Comparison of ENCODE assay signal across 10 cellular contexts in the genomic region with DNA sequence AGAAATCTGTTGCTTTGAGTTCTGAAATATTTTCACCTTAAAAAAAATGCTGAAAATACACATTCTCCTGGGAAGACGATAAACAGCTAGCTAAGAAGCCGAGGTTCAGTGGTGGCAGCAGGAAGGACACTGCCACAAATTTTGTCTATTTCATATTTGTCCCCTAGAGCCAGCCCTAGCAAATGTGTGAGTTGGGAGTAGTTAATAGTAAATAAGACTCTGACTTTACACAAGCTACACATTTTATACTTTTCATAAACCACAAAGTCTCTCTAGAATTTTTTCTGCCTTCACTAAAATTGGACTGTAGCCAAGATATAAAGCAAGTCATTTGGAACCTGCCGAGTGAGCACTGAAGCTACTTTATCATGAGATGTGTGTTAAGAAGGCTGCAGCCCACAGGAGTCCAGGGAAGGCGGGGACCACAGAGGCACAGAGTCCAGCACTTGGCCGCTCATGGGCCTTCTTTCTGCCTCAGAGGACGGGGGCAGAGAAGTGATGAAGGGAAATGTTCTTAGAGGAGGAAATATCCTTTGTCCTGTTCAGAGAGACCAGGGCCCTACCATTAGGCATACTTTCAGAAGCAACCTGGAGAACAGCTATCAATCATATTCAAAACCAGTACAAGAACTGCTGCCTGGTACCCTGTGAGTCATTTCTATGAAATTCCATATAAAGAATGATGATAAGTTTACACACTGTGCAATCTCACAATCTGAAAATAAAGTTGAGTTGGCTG.
DNase-seq lines count a peak whose midpoint lies in the region; ATAC-seq and TF ChIP-seq lines count a peak whose summit lies in the region.
"Had no signal": no experiment of that assay in that cellular context is flagged by ENCODE, and none has a peak within 500 bp of the region (broad histone marks: within the 10 kb centered on the region; RNA-seq: fewer than 3 reads in every experiment).

No MANE protein-coding gene starts in this region.

- H2AFZ ChIP-seq in fibroblast of lung (ENCODE audit: low read length), result no peak overlapping the region

- CTCF ChIA-PET in CD4-positive, alpha-beta T cell (lab: Charles Lee), result interaction anchor here (0.5 to 2.0 kb wide), 4 partner anchors 9 to 356 kb away, joined by 3 to 7 read pairs (median 4); no protein-coding TSS in a partner anchor

- H3K27me3 Mint-ChIP-seq in CD4-positive, alpha-beta T cell, result no peaks in the 10 kb centered on the region

- H3K27ac Mint-ChIP-seq in CD4-positive, alpha-beta T cell, result peak overlapping the region; percentile 57

- POLR2A ChIA-PET in CD4-positive, alpha-beta T cell (lab: Charles Lee), result interaction anchor here (0.6 to 1.9 kb wide), 6 partner anchors 10 to 56 kb away, joined by 3 to 12 read pairs (median 3); no protein-coding TSS in a partner anchor

- intact Hi-C loops in CD4-positive, alpha-beta T cell (cut with DNase I, micrococcal nuclease), result no loop called here
- intact Hi-C loops in left ventricle myocardium superior (cut with micrococcal nuclease), result no loop called here

- no peaks in the 10 kb centered on the region for H4K20me1 ChIP-seq in fibroblast of lung (ENCODE audit: control insufficient read depth, extremely low read depth, insufficient read depth, low read length)

- no peaks in the 10 kb centered on the region for H3K36me3 Mint-ChIP-seq in CD4-positive, alpha-beta T cell (ENCODE audit: low read depth)

- H3K4me3 ChIP-seq in RWPE2 (ENCODE audit: severe bottlenecking), result no peak overlapping the region
- H3K4me3 ChIP-seq in fibroblast of lung (replicated peaks in 1 of 4; ENCODE audit: control extremely low read depth in 1 of 4, insufficient read depth in 1 of 4, low read depth in 3 of 4, low read length in 4 of 4), result no peak overlapping the region
- H3K4me3 ChIP-seq: skin epidermis had no signal

- H3K4me1 Mint-ChIP-seq in CD4-positive, alpha-beta T cell (ENCODE audit: low read depth), result peaks cover 24% of the 10 kb centered on the region

- TF ChIP-seq CTCF in CD4-positive, alpha-beta T cell (IDR thresholded peaks at IDR 0.05), result no peak
- no peak for TF ChIP-seq CTCF in RWPE2 (IDR thresholded peaks at IDR 0.05; ENCODE audit: poor library complexity, severe bottlenecking)
- no peak for TF ChIP-seq CTCF in fibroblast of lung (conservative IDR thresholded peaks at IDR 0.05 in 1 of 2, IDR thresholded peaks at IDR 0.05 in 1 of 2; ENCODE audit: low read depth in 1 of 2, low read length in 2 of 2)

- no peak overlapping the region for H3K4me2 ChIP-seq in fibroblast of lung (ENCODE audit: extremely low read depth, insufficient read depth, low read length)

- no peaks in the 10 kb centered on the region for H3K27me3 ChIP-seq in CD4-positive, alpha-beta T cell (ENCODE audit: control insufficient read depth, insufficient read depth, low read length)
- H3K27me3 ChIP-seq in RWPE2 (ENCODE audit: insufficient read depth, poor library complexity, severe bottlenecking) (no peaks in the 10 kb centered on the region), fibroblast of lung (ENCODE audit: control insufficient read depth, insufficient read depth, low read length) (no peaks in the 10 kb centered on the region)

- no peaks in the 10 kb centered on the region for H3K79me2 ChIP-seq in fibroblast of lung (ENCODE audit: control insufficient read depth, insufficient read depth, low read length)

- H3K4me3 Mint-ChIP-seq in CD4-positive, alpha-beta T cell, result no peak overlapping the region

- H3K27ac ChIP-seq in CD4-positive, alpha-beta T cell (ENCODE audit: low read depth, low read length), result no peak overlapping the region
- H3K27ac ChIP-seq in RWPE2 (ENCODE audit: poor library complexity, severe bottlenecking) (peak overlapping the region; percentile 65), fibroblast of lung (ENCODE audit: insufficient read depth, low read length) (no peak overlapping the region)

- H3K4me1 ChIP-seq in RWPE2 (ENCODE audit: insufficient read depth, poor library complexity, severe bottlenecking) (peaks cover 27% of the 10 kb centered on the region), fibroblast of lung (ENCODE audit: control insufficient read depth, extremely low read depth, insufficient read depth, low read length) (peaks cover 10% of the 10 kb centered on the region)

- no peaks in the 10 kb centered on the region for H3K9me3 Mint-ChIP-seq in CD4-positive, alpha-beta T cell

- peak; percentile 21 for DNase-seq in A172 (ENCODE audit: low spot score)
- DNase-seq in CD4-positive, alpha-beta T cell, result no peak
- DNase-seq in RWPE2 (ENCODE audit: low spot score), result no peak
- DNase-seq in fibroblast of lung (ENCODE audit: low read depth in 2 of 2), result peak; percentile 51 to 64
- DNase-seq in activated gamma-delta T cell treated with Interleukin-2 at 50 U/mL for 16 hours, result no peak
- no peak for DNase-seq in NCI-H82 (lab: John Stamatoyannopoulos, UW)
- DNase-seq in left ventricle myocardium superior, result no peak
- DNase-seq: Karpas-422 had no signal

- H3K9ac ChIP-seq in fibroblast of lung (ENCODE audit: insufficient read depth, low read length), result no peak overlapping the region

- no peaks in the 10 kb centered on the region for H3K9me3 ChIP-seq in CD4-positive, alpha-beta T cell (ENCODE audit: control insufficient read depth, low read length)
- H3K9me3 ChIP-seq in RWPE2 (ENCODE audit: severe bottlenecking) (no peaks in the 10 kb centered on the region), fibroblast of lung (ENCODE audit: control insufficient read depth, insufficient read depth, low read depth, low read length) (no peaks in the 10 kb centered on the region)

- H3K36me3 ChIP-seq in RWPE2 (ENCODE audit: low read depth) (no peaks in the 10 kb centered on the region), fibroblast of lung (ENCODE audit: control insufficient read depth, insufficient read depth, low read length) (no peaks in the 10 kb centered on the region)

- peak; percentile 8 for ATAC-seq in CD4-positive, alpha-beta T cell (ENCODE audit: poor library complexity)
- ATAC-seq in RWPE2 (ENCODE audit: low read depth) (peak; percentile 77), GM18909 (IDR thresholded peaks at IDR 0.05; ENCODE audit: poor library complexity, unreplicated experiment) (no peak), left ventricle myocardium superior (no peak)

Comparison
In these comparisons a context has a peak if more than half of its experiments do, and no peak if none do; other contexts are left out.
1. DNase-seq: peak in A172 (single experiment) and fibroblast of lung (2 of 2); none in CD4-positive, alpha-beta T cell (0 of 10), RWPE2 (single experiment), activated gamma-delta T cell treated with Interleukin-2 at 50 U/mL for 16 hours (single experiment), NCI-H82 (single experiment) and left ventricle myocardium superior (single experiment).
2. ATAC-seq: peak in CD4-positive, alpha-beta T cell (single experiment) and RWPE2 (single experiment); none in GM18909 (single experiment) and left ventricle myocardium superior (single experiment).